Comparison of ENCODE assay signal across 2 cellular contexts in the genomic region with DNA sequence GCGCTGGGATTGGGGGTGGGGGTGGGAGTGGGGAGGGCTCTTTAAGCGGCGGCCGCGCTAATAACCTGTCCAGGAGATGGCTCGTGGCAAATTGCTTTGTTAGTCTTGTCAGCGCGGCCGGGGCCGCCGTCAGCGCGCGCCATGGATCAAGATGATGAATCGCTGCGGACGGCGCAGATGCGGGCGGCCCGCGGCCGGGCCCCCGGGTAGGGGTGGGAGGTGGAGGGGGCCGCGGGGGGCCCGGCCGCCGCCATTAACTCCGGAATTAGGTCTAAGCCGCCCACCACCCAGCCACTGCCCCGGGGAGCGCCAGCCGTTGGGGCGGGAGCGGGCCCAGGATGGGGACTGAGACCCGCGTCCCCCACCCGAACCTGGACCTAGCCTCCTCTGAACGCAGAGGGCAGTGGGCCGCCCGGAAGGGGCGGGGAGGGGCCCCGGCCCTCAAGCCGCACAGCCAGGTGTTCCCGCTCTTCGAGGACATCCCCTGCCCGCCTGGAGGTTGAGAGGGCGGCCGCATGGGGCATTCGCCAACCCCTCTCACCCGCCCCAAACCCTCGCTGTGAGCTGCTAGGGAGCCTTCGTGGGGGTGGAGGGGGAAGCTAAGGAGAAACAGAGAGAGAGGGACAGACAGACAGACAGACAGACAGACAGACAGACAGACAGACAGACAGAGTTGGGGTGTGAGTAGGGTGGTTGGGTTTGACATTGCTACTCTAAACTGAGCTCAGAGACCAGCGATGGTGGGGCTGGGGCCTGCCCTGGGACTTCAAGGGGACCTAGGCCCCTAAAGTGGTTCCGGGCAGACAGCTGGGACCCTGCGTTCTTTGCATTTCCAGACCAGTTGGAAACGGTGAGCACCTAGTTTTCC.
TF ChIP-seq lines count a peak whose summit lies in the region.

No MANE protein-coding gene starts in this region.

TF ChIP-seq in SK-N-SH, 30 proteins besides CTCF, POLR2A, EP300 and RAD21 (continued from another document):
- TF ChIP-seq, protein P1, sequence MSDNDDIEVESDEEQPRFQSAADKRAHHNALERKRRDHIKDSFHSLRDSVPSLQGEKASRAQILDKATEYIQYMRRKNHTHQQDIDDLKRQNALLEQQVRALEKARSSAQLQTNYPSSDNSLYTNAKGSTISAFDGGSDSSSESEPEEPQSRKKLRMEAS (IDR thresholded peaks at IDR 0.05; ENCODE audit: low read depth): no peak
- TF ChIP-seq, protein P2, sequence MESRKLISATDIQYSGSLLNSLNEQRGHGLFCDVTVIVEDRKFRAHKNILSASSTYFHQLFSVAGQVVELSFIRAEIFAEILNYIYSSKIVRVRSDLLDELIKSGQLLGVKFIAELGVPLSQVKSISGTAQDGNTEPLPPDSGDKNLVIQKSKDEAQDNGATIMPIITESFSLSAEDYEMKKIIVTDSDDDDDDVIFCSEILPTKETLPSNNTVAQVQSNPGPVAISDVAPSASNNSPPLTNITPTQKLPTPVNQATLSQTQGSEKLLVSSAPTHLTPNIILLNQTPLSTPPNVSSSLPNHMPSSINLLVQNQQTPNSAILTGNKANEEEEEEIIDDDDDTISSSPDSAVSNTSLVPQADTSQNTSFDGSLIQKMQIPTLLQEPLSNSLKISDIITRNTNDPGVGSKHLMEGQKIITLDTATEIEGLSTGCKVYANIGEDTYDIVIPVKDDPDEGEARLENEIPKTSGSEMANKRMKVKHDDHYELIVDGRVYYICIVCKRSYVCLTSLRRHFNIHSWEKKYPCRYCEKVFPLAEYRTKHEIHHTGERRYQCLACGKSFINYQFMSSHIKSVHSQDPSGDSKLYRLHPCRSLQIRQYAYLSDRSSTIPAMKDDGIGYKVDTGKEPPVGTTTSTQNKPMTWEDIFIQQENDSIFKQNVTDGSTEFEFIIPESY (IDR thresholded peaks at IDR 0.05; ENCODE audit: borderline replicate concordance, low read depth): no peak
- TF ChIP-seq, protein P3, sequence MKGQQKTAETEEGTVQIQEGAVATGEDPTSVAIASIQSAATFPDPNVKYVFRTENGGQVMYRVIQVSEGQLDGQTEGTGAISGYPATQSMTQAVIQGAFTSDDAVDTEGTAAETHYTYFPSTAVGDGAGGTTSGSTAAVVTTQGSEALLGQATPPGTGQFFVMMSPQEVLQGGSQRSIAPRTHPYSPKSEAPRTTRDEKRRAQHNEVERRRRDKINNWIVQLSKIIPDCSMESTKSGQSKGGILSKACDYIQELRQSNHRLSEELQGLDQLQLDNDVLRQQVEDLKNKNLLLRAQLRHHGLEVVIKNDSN (IDR thresholded peaks at IDR 0.05; ENCODE audit: borderline replicate concordance, low read depth): no peak
- TF ChIP-seq POLR2AphosphoS5 (IDR thresholded peaks at IDR 0.05; ENCODE audit: low read depth, low read length): no peak
- no peak for TF ChIP-seq TEAD4 (IDR thresholded peaks at IDR 0.05; ENCODE audit: borderline replicate concordance, insufficient read depth)
- TF ChIP-seq FOSL2 (IDR thresholded peaks at IDR 0.05; ENCODE audit: borderline replicate concordance, low read depth): no peak
- no peak for TF ChIP-seq FOXM1 (IDR thresholded peaks at IDR 0.05; ENCODE audit: low read depth)
- no peak for TF ChIP-seq ELF1 (IDR thresholded peaks at IDR 0.05)
- no peak for TF ChIP-seq MEF2A (IDR thresholded peaks at IDR 0.05; ENCODE audit: borderline replicate concordance, low read depth)
- TF ChIP-seq, protein P4, sequence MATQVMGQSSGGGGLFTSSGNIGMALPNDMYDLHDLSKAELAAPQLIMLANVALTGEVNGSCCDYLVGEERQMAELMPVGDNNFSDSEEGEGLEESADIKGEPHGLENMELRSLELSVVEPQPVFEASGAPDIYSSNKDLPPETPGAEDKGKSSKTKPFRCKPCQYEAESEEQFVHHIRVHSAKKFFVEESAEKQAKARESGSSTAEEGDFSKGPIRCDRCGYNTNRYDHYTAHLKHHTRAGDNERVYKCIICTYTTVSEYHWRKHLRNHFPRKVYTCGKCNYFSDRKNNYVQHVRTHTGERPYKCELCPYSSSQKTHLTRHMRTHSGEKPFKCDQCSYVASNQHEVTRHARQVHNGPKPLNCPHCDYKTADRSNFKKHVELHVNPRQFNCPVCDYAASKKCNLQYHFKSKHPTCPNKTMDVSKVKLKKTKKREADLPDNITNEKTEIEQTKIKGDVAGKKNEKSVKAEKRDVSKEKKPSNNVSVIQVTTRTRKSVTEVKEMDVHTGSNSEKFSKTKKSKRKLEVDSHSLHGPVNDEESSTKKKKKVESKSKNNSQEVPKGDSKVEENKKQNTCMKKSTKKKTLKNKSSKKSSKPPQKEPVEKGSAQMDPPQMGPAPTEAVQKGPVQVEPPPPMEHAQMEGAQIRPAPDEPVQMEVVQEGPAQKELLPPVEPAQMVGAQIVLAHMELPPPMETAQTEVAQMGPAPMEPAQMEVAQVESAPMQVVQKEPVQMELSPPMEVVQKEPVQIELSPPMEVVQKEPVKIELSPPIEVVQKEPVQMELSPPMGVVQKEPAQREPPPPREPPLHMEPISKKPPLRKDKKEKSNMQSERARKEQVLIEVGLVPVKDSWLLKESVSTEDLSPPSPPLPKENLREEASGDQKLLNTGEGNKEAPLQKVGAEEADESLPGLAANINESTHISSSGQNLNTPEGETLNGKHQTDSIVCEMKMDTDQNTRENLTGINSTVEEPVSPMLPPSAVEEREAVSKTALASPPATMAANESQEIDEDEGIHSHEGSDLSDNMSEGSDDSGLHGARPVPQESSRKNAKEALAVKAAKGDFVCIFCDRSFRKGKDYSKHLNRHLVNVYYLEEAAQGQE (IDR thresholded peaks at IDR 0.05; ENCODE audit: low read depth, low read length): no peak
- no peak for TF ChIP-seq EZH2phosphoT487 (IDR thresholded peaks at IDR 0.05; ENCODE audit: borderline replicate concordance, low read depth)

TF ChIP-seq in SK-N-SH treated with all-trans-retinoic acid at 6 μM for 48 hours, 23 proteins besides CTCF, POLR2A, EP300 and RAD21:
- TF ChIP-seq, protein P5, sequence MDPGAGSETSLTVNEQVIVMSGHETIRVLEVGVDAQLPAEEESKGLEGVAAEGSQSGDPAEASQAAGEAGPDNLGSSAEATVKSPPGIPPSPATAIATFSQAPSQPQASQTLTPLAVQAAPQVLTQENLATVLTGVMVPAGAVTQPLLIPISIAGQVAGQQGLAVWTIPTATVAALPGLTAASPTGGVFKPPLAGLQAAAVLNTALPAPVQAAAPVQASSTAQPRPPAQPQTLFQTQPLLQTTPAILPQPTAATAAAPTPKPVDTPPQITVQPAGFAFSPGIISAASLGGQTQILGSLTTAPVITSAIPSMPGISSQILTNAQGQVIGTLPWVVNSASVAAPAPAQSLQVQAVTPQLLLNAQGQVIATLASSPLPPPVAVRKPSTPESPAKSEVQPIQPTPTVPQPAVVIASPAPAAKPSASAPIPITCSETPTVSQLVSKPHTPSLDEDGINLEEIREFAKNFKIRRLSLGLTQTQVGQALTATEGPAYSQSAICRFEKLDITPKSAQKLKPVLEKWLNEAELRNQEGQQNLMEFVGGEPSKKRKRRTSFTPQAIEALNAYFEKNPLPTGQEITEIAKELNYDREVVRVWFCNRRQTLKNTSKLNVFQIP (CRISPR knock-in tag; IDR thresholded peaks at IDR 0.05; ENCODE audit: borderline replicate concordance, low read depth): no peak
- TF ChIP-seq ESRRG (CRISPR knock-in tag; IDR thresholded peaks at IDR 0.05): no peak
- no peak for TF ChIP-seq SNAI2 (CRISPR knock-in tag; IDR thresholded peaks at IDR 0.05)
- TF ChIP-seq PPARA (CRISPR knock-in tag; IDR thresholded peaks at IDR 0.05; ENCODE audit: borderline replicate concordance): no peak
- TF ChIP-seq RARB (CRISPR knock-in tag; IDR thresholded peaks at IDR 0.05): no peak
- TF ChIP-seq CSDC2 (CRISPR knock-in tag; IDR thresholded peaks at IDR 0.05): no peak
- no peak for TF ChIP-seq ZNF8 (CRISPR knock-in tag; IDR thresholded peaks at IDR 0.05)
- TF ChIP-seq, protein P6, sequence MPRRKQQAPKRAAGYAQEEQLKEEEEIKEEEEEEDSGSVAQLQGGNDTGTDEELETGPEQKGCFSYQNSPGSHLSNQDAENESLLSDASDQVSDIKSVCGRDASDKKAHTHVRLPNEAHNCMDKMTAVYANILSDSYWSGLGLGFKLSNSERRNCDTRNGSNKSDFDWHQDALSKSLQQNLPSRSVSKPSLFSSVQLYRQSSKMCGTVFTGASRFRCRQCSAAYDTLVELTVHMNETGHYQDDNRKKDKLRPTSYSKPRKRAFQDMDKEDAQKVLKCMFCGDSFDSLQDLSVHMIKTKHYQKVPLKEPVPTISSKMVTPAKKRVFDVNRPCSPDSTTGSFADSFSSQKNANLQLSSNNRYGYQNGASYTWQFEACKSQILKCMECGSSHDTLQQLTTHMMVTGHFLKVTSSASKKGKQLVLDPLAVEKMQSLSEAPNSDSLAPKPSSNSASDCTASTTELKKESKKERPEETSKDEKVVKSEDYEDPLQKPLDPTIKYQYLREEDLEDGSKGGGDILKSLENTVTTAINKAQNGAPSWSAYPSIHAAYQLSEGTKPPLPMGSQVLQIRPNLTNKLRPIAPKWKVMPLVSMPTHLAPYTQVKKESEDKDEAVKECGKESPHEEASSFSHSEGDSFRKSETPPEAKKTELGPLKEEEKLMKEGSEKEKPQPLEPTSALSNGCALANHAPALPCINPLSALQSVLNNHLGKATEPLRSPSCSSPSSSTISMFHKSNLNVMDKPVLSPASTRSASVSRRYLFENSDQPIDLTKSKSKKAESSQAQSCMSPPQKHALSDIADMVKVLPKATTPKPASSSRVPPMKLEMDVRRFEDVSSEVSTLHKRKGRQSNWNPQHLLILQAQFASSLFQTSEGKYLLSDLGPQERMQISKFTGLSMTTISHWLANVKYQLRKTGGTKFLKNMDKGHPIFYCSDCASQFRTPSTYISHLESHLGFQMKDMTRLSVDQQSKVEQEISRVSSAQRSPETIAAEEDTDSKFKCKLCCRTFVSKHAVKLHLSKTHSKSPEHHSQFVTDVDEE (CRISPR knock-in tag; IDR thresholded peaks at IDR 0.05): no peak
- TF ChIP-seq OSR1 (CRISPR knock-in tag; IDR thresholded peaks at IDR 0.05): no peak
- TF ChIP-seq, protein P7, sequence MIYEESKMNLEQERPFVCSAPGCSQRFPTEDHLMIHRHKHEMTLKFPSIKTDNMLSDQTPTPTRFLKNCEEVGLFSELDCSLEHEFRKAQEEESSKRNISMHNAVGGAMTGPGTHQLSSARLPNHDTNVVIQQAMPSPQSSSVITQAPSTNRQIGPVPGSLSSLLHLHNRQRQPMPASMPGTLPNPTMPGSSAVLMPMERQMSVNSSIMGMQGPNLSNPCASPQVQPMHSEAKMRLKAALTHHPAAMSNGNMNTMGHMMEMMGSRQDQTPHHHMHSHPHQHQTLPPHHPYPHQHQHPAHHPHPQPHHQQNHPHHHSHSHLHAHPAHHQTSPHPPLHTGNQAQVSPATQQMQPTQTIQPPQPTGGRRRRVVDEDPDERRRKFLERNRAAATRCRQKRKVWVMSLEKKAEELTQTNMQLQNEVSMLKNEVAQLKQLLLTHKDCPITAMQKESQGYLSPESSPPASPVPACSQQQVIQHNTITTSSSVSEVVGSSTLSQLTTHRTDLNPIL (CRISPR knock-in tag; IDR thresholded peaks at IDR 0.05; ENCODE audit: low read depth): no peak
- TF ChIP-seq, protein P8, sequence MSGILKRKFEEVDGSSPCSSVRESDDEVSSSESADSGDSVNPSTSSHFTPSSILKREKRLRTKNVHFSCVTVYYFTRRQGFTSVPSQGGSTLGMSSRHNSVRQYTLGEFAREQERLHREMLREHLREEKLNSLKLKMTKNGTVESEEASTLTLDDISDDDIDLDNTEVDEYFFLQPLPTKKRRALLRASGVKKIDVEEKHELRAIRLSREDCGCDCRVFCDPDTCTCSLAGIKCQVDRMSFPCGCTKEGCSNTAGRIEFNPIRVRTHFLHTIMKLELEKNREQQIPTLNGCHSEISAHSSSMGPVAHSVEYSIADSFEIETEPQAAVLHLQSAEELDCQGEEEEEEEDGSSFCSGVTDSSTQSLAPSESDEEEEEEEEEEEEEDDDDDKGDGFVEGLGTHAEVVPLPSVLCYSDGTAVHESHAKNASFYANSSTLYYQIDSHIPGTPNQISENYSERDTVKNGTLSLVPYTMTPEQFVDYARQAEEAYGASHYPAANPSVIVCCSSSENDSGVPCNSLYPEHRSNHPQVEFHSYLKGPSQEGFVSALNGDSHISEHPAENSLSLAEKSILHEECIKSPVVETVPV (CRISPR knock-in tag; IDR thresholded peaks at IDR 0.05): no peak
